Comparison of ENCODE assay signal across 8 cellular contexts in genomic region chr19:35642798-35643254, GRCh38. TPM values are rescaled to one million over a fixed set of nuclear protein-coding genes. Genes with fewer than 3 reads are reported as not detected.
DNase-seq lines count a peak whose midpoint lies in the region; ATAC-seq, FAIRE-seq and TF ChIP-seq lines count a peak whose summit lies in the region.

No MANE protein-coding gene starts in this region.

- peak overlapping the region; percentile 85 to 91 for H3K27ac ChIP-seq in ascending aorta
- peak overlapping the region; percentile 79 for H3K27ac ChIP-seq in HepG2 (ENCODE audit: extremely low read length, insufficient read depth, low read length)
- H3K27ac ChIP-seq in thymus (ENCODE audit: low read depth), result peak overlapping the region; percentile 94

- in situ Hi-C loops in HepG2 (cut with HindIII; ENCODE audit: extremely low pct_ligation_motif_present, low pct_unique_long_range_greater_than_20kb), result loop anchor here (5.0 kb wide), 1 partner anchor 96 kb away; the partner anchor contains the start of gene TMEM147

- FAIRE-seq in HepG2 (lab: Jason Lieb, UNC), result no peak

- peak overlapping the region; percentile 82 for H3K4me3 Mint-ChIP-seq in activated CD4-positive, alpha-beta T cell treated with anti-CD3 and anti-CD28 coated beads, Interleukin-2, amount 10 ng/mL, durations not matched to agents 24 days and 14 days

- 67% methylated on average over 11 of the region's 15 CpGs for WGBS in HepG2 (ENCODE audit: low lambda C conversion rate)
- WGBS in thymus, result 52% methylated on average over 15 of the region's 15 CpGs

- peaks cover 2 to 5% of the 10 kb centered on the region in 2 donors for H3K36me3 ChIP-seq in ascending aorta
- peaks cover 0 to 2% of the 10 kb centered on the region in 2 experiments; a peak in 1 of 5 replicates for H3K36me3 ChIP-seq in HepG2 (replicated peaks in 1 of 2; ENCODE audit: control insufficient read depth in 1 of 2, insufficient read depth in 2 of 2, low read length in 2 of 2)
- peaks cover 7% of the 10 kb centered on the region for H3K36me3 ChIP-seq in thymus (ENCODE audit: control insufficient read depth, insufficient read depth)

- no peak for TF ChIP-seq RAD21 in HepG2 (CRISPR knock-in tag; IDR thresholded peaks at IDR 0.05)

- no peaks in the 10 kb centered on the region for H3K79me2 ChIP-seq in HepG2 (ENCODE audit: insufficient read depth, low read length)

- H3K9me3 ChIP-seq in ascending aorta, result no peaks in the 10 kb centered on the region
- no peaks in the 10 kb centered on the region for H3K9me3 ChIP-seq in HepG2 (ENCODE audit: low read length)
- no peaks in the 10 kb centered on the region for H3K9me3 ChIP-seq in thymus (ENCODE audit: control insufficient read depth)

- H3K27me3 ChIP-seq in ascending aorta, result no peaks in the 10 kb centered on the region
- H3K27me3 ChIP-seq in HepG2 (ENCODE audit: control insufficient read depth in 1 of 2, insufficient read depth in 2 of 2, low read length in 2 of 2), result no peaks in the 10 kb centered on the region
- H3K27me3 ChIP-seq in thymus (ENCODE audit: control insufficient read depth, insufficient read depth), result no peaks in the 10 kb centered on the region

- TF ChIP-seq POLR2A in HepG2 (IDR thresholded peaks at IDR 0.05; ENCODE audit: insufficient read depth in 1 of 2, low read depth in 2 of 2, low read length in 2 of 2), result no peak

- peaks cover 4% of the 10 kb centered on the region for H3K36me3 Mint-ChIP-seq in activated CD4-positive, alpha-beta T cell treated with anti-CD3 and anti-CD28 coated beads, Interleukin-2, amount 10 ng/mL, durations not matched to agents 24 days and 14 days (ENCODE audit: low read depth)

- ATAC-seq in HepG2, result no peak
- ATAC-seq in GM21447 (IDR thresholded peaks at IDR 0.05; ENCODE audit: unreplicated experiment), result no peak

- peak overlapping the region; percentile 68 to 72 for H3K4me3 ChIP-seq in ascending aorta
- peak overlapping the region; percentile 66 to 81 (median 70); a peak in 5 of 6 replicates for H3K4me3 ChIP-seq in HepG2 (replicated peaks in 1 of 3; ENCODE audit: insufficient read depth in 1 of 3, low read depth in 2 of 3, low read length in 3 of 3)
- H3K4me3 ChIP-seq in thymus (ENCODE audit: low read length), result peak overlapping the region; percentile 82

- no TSS peak for BruUV-seq in HepG2 (replicated peaks; lab: Mats Ljungman, UMichigan)

- POLR2A ChIA-PET in HepG2 (lab: Yijun Ruan, JAX), result interaction anchor here (1.0 to 4.8 kb wide), 9 partner anchors 10 to 237 kb away, joined by 3 to 44 read pairs (median 4); partner anchors contain the start of genes PSENEN, RBM42 and U2AF1L4

- no peaks in the 10 kb centered on the region for H3K27me3 Mint-ChIP-seq in activated CD4-positive, alpha-beta T cell treated with anti-CD3 and anti-CD28 coated beads, Interleukin-2, amount 10 ng/mL, durations not matched to agents 24 days and 14 days

- CTCF ChIA-PET in HepG2 (lab: Yijun Ruan, JAX; ENCODE audit: low intra/inter-chr PET ratio, low total read pairs), result interaction anchor here (1.4 kb wide), 1 partner anchor 75 kb away, joined by 4 read pairs; the partner anchor contains the start of gene KMT2B

- H4K20me1 ChIP-seq in HepG2 (ENCODE audit: insufficient read depth, low read length), result no peaks in the 10 kb centered on the region

- no peak overlapping the region for H3K27ac Mint-ChIP-seq in activated CD4-positive, alpha-beta T cell treated with anti-CD3 and anti-CD28 coated beads, Interleukin-2, amount 10 ng/mL, durations not matched to agents 24 days and 14 days

- DNase-seq in activated CD4-positive, alpha-beta T cell treated with anti-CD3 and anti-CD28 coated beads, Interleukin-2, amount 10 ng/mL, durations not matched to agents 24 days and 14 days, result no peak
- no peak for DNase-seq in activated CD4-positive, alpha-beta T cell treated with anti-CD3 and anti-CD28 coated beads for 4 hours
- DNase-seq in ascending aorta (ENCODE audit: low spot score in 2 of 2) (no peak), HepG2 (ENCODE audit: low spot score) (no peak), NCI-H1092 (lab: John Stamatoyannopoulos, UW) (no peak), globus pallidus (ENCODE audit: low spot score) (no peak)

- intact Hi-C loops in activated CD4-positive, alpha-beta T cell treated with anti-CD3 and anti-CD28 coated beads, Interleukin-2, amount 10 ng/mL, durations not matched to agents 24 days and 14 days (cut with micrococcal nuclease), result no loop called here
- intact Hi-C loops in ascending aorta (cut with DNase I) (loop anchor here (1.0 to 10.0 kb wide), 8 partner anchors 15 to 968 kb away; partner anchors contain the start of genes ALKBH6, HSPB6, IGFLR1 and PROSER3), HepG2 (cut with micrococcal nuclease; ENCODE audit: unreplicated experiment) (loop anchor here (10.0 kb wide), 1 partner anchor 88 kb away; no protein-coding TSS in a partner anchor)

- no peak overlapping the region for H2AFZ ChIP-seq in HepG2 (ENCODE audit: low read length)

- H3K4me1 ChIP-seq in ascending aorta, result peaks cover 0 to 18% of the 10 kb centered on the region in 2 donors
- peaks cover 53% of the 10 kb centered on the region for H3K4me1 ChIP-seq in HepG2 (ENCODE audit: insufficient read depth, low read length)
- peaks cover 24% of the 10 kb centered on the region for H3K4me1 ChIP-seq in thymus (ENCODE audit: control insufficient read depth, insufficient read depth, low read length)

- peaks cover 38% of the 10 kb centered on the region for H3K4me1 Mint-ChIP-seq in activated CD4-positive, alpha-beta T cell treated with anti-CD3 and anti-CD28 coated beads, Interleukin-2, amount 10 ng/mL, durations not matched to agents 24 days and 14 days

- TF ChIP-seq EP300 in HepG2 (IDR thresholded peaks at IDR 0.05; ENCODE audit: low read depth in 2 of 2, low read length in 2 of 2), result no peak
- no peak for TF ChIP-seq EP300 in HepG2 (CRISPR knock-in tag; IDR thresholded peaks at IDR 0.05; ENCODE audit: borderline replicate concordance)

- H3K9ac ChIP-seq in HepG2 (ENCODE audit: insufficient read depth, low read depth, low read length), result peak overlapping the region; percentile 75

- no peaks in the 10 kb centered on the region for H3K9me3 Mint-ChIP-seq in activated CD4-positive, alpha-beta T cell treated with anti-CD3 and anti-CD28 coated beads, Interleukin-2, amount 10 ng/mL, durations not matched to agents 24 days and 14 days

- H3K4me2 ChIP-seq in HepG2 (ENCODE audit: low read depth, low read length), result peak overlapping the region; percentile 97

- TF ChIP-seq CTCF in ascending aorta (IDR thresholded peaks at IDR 0.05), result no peak
- no peak for TF ChIP-seq CTCF in HepG2 (CRISPR knock-in tag; IDR thresholded peaks at IDR 0.05)

RNA-seq across cellular contexts. Expression of gene ETV2, which starts 1.3 kb away (rescaled TPM):
- total RNA-seq in activated CD4-positive, alpha-beta T cell treated with anti-CD3 and anti-CD28 coated beads, Interleukin-2, amount 10 ng/mL, durations not matched to agents 24 days and 14 days, result 0.93 and 1.1 TPM in 2 replicates
- 4.8 TPM for total RNA-seq in ascending aorta
- total RNA-seq in HepG2 (2016; rRNA removed; fragmentation: Illumina TruSeq; extraction: Trizol), result 0.20 and 0.46 TPM in 2 replicates
- 0.40 and 0.71 TPM in 2 replicates for total RNA-seq in HepG2 (2016; cell fraction: cytosol; rRNA removed; fragmentation: Illumina TruSeq; extraction: Trizol; ENCODE audit: low read depth)
- 0.52 and 0.63 TPM in 2 replicates for total RNA-seq in HepG2 (2016; cell fraction: insoluble cytoplasmic fraction; rRNA removed; fragmentation: Illumina TruSeq; extraction: Trizol)
- total RNA-seq in HepG2 (2016; cell fraction: membrane; rRNA removed; fragmentation: Illumina TruSeq; extraction: Trizol), result 0.43 and 1.0 TPM in 2 replicates
- 0.60 TPM in 1 of 2 replicates, not detected in the other for total RNA-seq in HepG2 (2016; cell fraction: nucleus; rRNA removed; fragmentation: Illumina TruSeq; extraction: Trizol)
- polyA plus RNA-seq in HepG2 (2011; rRNA removed), result 0.07 and 0.18 TPM in 2 replicates
- 0.19 and 0.35 TPM in 2 replicates for polyA plus RNA-seq in HepG2 (2011; cell fraction: cytosol; rRNA removed)
- polyA plus RNA-seq in HepG2 (2011; cell fraction: nucleus; rRNA removed), result not detected in 2 replicates
- polyA plus RNA-seq in HepG2 (2012), result 0.21 TPM in 1 of 2 replicates, not detected in the other
- 2.2 and 2.4 TPM in 2 replicates for polyA plus RNA-seq in HepG2 (2016; cell fraction: cytosol; fragmentation: Illumina TruSeq; extraction: Trizol; ENCODE audit: low read depth)
- 0.93 and 1.0 TPM in 2 replicates for polyA plus RNA-seq in HepG2 (2016; cell fraction: insoluble cytoplasmic fraction; fragmentation: Illumina TruSeq; extraction: Trizol; ENCODE audit: low read depth)
- polyA plus RNA-seq in HepG2 (2016; cell fraction: membrane; fragmentation: Illumina TruSeq; extraction: Trizol; ENCODE audit: low read depth), result 1.2 and 1.8 TPM in 2 replicates
- polyA plus RNA-seq in HepG2 (2016; cell fraction: nucleus; fragmentation: Illumina TruSeq; extraction: Trizol; ENCODE audit: insufficient read depth, low read depth), result 1.2 TPM in 1 of 2 replicates, not detected in the other
- 0.18 TPM in 1 of 2 replicates, not detected in the other for polyA minus RNA-seq in HepG2 (2011; rRNA and poly(A)+ RNA removed; ENCODE audit: low replicate concordance)
- not detected in 2 replicates for polyA minus RNA-seq in HepG2 (2011; cell fraction: cytosol; rRNA and poly(A)+ RNA removed)
- not detected in 2 replicates for polyA minus RNA-seq in HepG2 (2011; cell fraction: nucleus; rRNA and poly(A)+ RNA removed)
- polyA plus RNA-seq in thymus, result 1.5 TPM

RNA-seq across cellular contexts. Expression of gene COX6B1, which starts 5.3 kb away (rescaled TPM):
- 451 and 472 TPM in 2 replicates for total RNA-seq in activated CD4-positive, alpha-beta T cell treated with anti-CD3 and anti-CD28 coated beads, Interleukin-2, amount 10 ng/mL, durations not matched to agents 24 days and 14 days
- 301 TPM for total RNA-seq in ascending aorta
- total RNA-seq in HepG2 (2016; rRNA removed; fragmentation: Illumina TruSeq; extraction: Trizol), result 487 and 598 TPM in 2 replicates
- total RNA-seq in HepG2 (2016; cell fraction: cytosol; rRNA removed; fragmentation: Illumina TruSeq; extraction: Trizol; ENCODE audit: low read depth), result 218 and 283 TPM in 2 replicates
- total RNA-seq in HepG2 (2016; cell fraction: insoluble cytoplasmic fraction; rRNA removed; fragmentation: Illumina TruSeq; extraction: Trizol), result 483 and 617 TPM in 2 replicates
- 247 and 299 TPM in 2 replicates for total RNA-seq in HepG2 (2016; cell fraction: membrane; rRNA removed; fragmentation: Illumina TruSeq; extraction: Trizol)
- 178 and 186 TPM in 2 replicates for total RNA-seq in HepG2 (2016; cell fraction: nucleus; rRNA removed; fragmentation: Illumina TruSeq; extraction: Trizol)
- polyA plus RNA-seq in HepG2 (2011; rRNA removed), result 469 and 481 TPM in 2 replicates
- polyA plus RNA-seq in HepG2 (2011; cell fraction: cytosol; rRNA removed), result 584 and 686 TPM in 2 replicates
- polyA plus RNA-seq in HepG2 (2011; cell fraction: nucleus; rRNA removed), result 208 and 220 TPM in 2 replicates
- polyA plus RNA-seq in HepG2 (2012), result 383 and 386 TPM in 2 replicates
- polyA plus RNA-seq in HepG2 (2016; cell fraction: cytosol; fragmentation: Illumina TruSeq; extraction: Trizol; ENCODE audit: low read depth), result 249 and 303 TPM in 2 replicates
- 687 and 740 TPM in 2 replicates for polyA plus RNA-seq in HepG2 (2016; cell fraction: insoluble cytoplasmic fraction; fragmentation: Illumina TruSeq; extraction: Trizol; ENCODE audit: low read depth)
- 255 and 294 TPM in 2 replicates for polyA plus RNA-seq in HepG2 (2016; cell fraction: membrane; fragmentation: Illumina TruSeq; extraction: Trizol; ENCODE audit: low read depth)
- 319 and 339 TPM in 2 replicates for polyA plus RNA-seq in HepG2 (2016; cell fraction: nucleus; fragmentation: Illumina TruSeq; extraction: Trizol; ENCODE audit: insufficient read depth, low read depth)
- 521 and 803 TPM in 2 replicates for polyA minus RNA-seq in HepG2 (2011; rRNA and poly(A)+ RNA removed; ENCODE audit: low replicate concordance)
- polyA minus RNA-seq in HepG2 (2011; cell fraction: cytosol; rRNA and poly(A)+ RNA removed), result 131 and 134 TPM in 2 replicates
- polyA minus RNA-seq in HepG2 (2011; cell fraction: nucleus; rRNA and poly(A)+ RNA removed), result 44.8 and 54.5 TPM in 2 replicates
- polyA plus RNA-seq in thymus, result 656 TPM

RNA-seq across cellular contexts. Expression of gene RBM42, which starts 14.0 kb away (rescaled TPM):
- total RNA-seq in activated CD4-positive, alpha-beta T cell treated with anti-CD3 and anti-CD28 coated beads, Interleukin-2, amount 10 ng/mL, durations not matched to agents 24 days and 14 days, result 114 and 115 TPM in 2 replicates
- 69.0 TPM for total RNA-seq in ascending aorta
- 49.7 and 55.3 TPM in 2 replicates for total RNA-seq in HepG2 (2016; rRNA removed; fragmentation: Illumina TruSeq; extraction: Trizol)
- total RNA-seq in HepG2 (2016; cell fraction: cytosol; rRNA removed; fragmentation: Illumina TruSeq; extraction: Trizol; ENCODE audit: low read depth), result 6.0 and 6.9 TPM in 2 replicates
- total RNA-seq in HepG2 (2016; cell fraction: insoluble cytoplasmic fraction; rRNA removed; fragmentation: Illumina TruSeq; extraction: Trizol), result 47.3 and 54.7 TPM in 2 replicates
- 14.0 and 14.6 TPM in 2 replicates for total RNA-seq in HepG2 (2016; cell fraction: membrane; rRNA removed; fragmentation: Illumina TruSeq; extraction: Trizol)
- 19.2 and 23.6 TPM in 2 replicates for total RNA-seq in HepG2 (2016; cell fraction: nucleus; rRNA removed; fragmentation: Illumina TruSeq; extraction: Trizol)
- 27.2 and 30.6 TPM in 2 replicates for polyA plus RNA-seq in HepG2 (2011; rRNA removed)
- 31.2 and 46.3 TPM in 2 replicates for polyA plus RNA-seq in HepG2 (2011; cell fraction: cytosol; rRNA removed)
- polyA plus RNA-seq in HepG2 (2011; cell fraction: nucleus; rRNA removed), result 22.3 and 22.9 TPM in 2 replicates
- polyA plus RNA-seq in HepG2 (2012), result 29.6 and 31.8 TPM in 2 replicates
- polyA plus RNA-seq in HepG2 (2016; cell fraction: cytosol; fragmentation: Illumina TruSeq; extraction: Trizol; ENCODE audit: low read depth), result 8.2 TPM in 2 replicates
- polyA plus RNA-seq in HepG2 (2016; cell fraction: insoluble cytoplasmic fraction; fragmentation: Illumina TruSeq; extraction: Trizol; ENCODE audit: low read depth), result 57.8 and 72.2 TPM in 2 replicates
- 10.1 and 13.3 TPM in 2 replicates for polyA plus RNA-seq in HepG2 (2016; cell fraction: membrane; fragmentation: Illumina TruSeq; extraction: Trizol; ENCODE audit: low read depth)
- 40.6 and 42.2 TPM in 2 replicates for polyA plus RNA-seq in HepG2 (2016; cell fraction: nucleus; fragmentation: Illumina TruSeq; extraction: Trizol; ENCODE audit: insufficient read depth, low read depth)
- 29.9 and 44.8 TPM in 2 replicates for polyA minus RNA-seq in HepG2 (2011; rRNA and poly(A)+ RNA removed; ENCODE audit: low replicate concordance)
- 18.9 and 20.0 TPM in 2 replicates for polyA minus RNA-seq in HepG2 (2011; cell fraction: cytosol; rRNA and poly(A)+ RNA removed)
- polyA minus RNA-seq in HepG2 (2011; cell fraction: nucleus; rRNA and poly(A)+ RNA removed), result 4.8 and 6.1 TPM in 2 replicates
- 57.1 TPM for polyA plus RNA-seq in thymus

RNA-seq across cellular contexts. Expression of gene UPK1A, which starts 23.5 kb away (rescaled TPM):
- 0.77 and 0.92 TPM in 2 replicates for total RNA-seq in activated CD4-positive, alpha-beta T cell treated with anti-CD3 and anti-CD28 coated beads, Interleukin-2, amount 10 ng/mL, durations not matched to agents 24 days and 14 days
- total RNA-seq in ascending aorta (not detected), HepG2 (2016; rRNA removed; fragmentation: Illumina TruSeq; extraction: Trizol) (not detected in 2 replicates)
- not detected in 2 replicates for total RNA-seq in HepG2 (2016; cell fraction: cytosol; rRNA removed; fragmentation: Illumina TruSeq; extraction: Trizol; ENCODE audit: low read depth)
- not detected in 2 replicates for total RNA-seq in HepG2 (2016; cell fraction: insoluble cytoplasmic fraction; rRNA removed; fragmentation: Illumina TruSeq; extraction: Trizol)
- not detected in 2 replicates for total RNA-seq in HepG2 (2016; cell fraction: membrane; rRNA removed; fragmentation: Illumina TruSeq; extraction: Trizol)
- total RNA-seq in HepG2 (2016; cell fraction: nucleus; rRNA removed; fragmentation: Illumina TruSeq; extraction: Trizol), result not detected in 2 replicates
- polyA plus RNA-seq in HepG2 (2011; rRNA removed) (2.5 and 2.9 TPM in 2 replicates), thymus (0.94 TPM)
- 2.3 and 3.1 TPM in 2 replicates for polyA plus RNA-seq in HepG2 (2011; cell fraction: cytosol; rRNA removed)
- 1.7 and 1.8 TPM in 2 replicates for polyA plus RNA-seq in HepG2 (2011; cell fraction: nucleus; rRNA removed)
- polyA plus RNA-seq in HepG2 (2012), result 0.93 and 1.7 TPM in 2 replicates
- 0.17 TPM in 1 of 2 replicates, not detected in the other for polyA plus RNA-seq in HepG2 (2016; cell fraction: cytosol; fragmentation: Illumina TruSeq; extraction: Trizol; ENCODE audit: low read depth)
- 0.20 TPM in 1 of 2 replicates, not detected in the other for polyA plus RNA-seq in HepG2 (2016; cell fraction: insoluble cytoplasmic fraction; fragmentation: Illumina TruSeq; extraction: Trizol; ENCODE audit: low read depth)
- polyA plus RNA-seq in HepG2 (2016; cell fraction: membrane; fragmentation: Illumina TruSeq; extraction: Trizol; ENCODE audit: low read depth), result 0.14 TPM in 1 of 2 replicates, not detected in the other
- polyA plus RNA-seq in HepG2 (2016; cell fraction: nucleus; fragmentation: Illumina TruSeq; extraction: Trizol; ENCODE audit: insufficient read depth, low read depth), result not detected in 2 replicates
- 0.30 and 1.3 TPM in 2 replicates for polyA minus RNA-seq in HepG2 (2011; rRNA and poly(A)+ RNA removed; ENCODE audit: low replicate concordance)
- polyA minus RNA-seq in HepG2 (2011; cell fraction: cytosol; rRNA and poly(A)+ RNA removed), result 0.88 and 0.89 TPM in 2 replicates
- 0.39 TPM in 1 of 2 replicates, not detected in the other for polyA minus RNA-seq in HepG2 (2011; cell fraction: nucleus; rRNA and poly(A)+ RNA removed)

RNA-seq across cellular contexts. Expression of gene HAUS5, which starts 30.3 kb away (rescaled TPM):
- 45.8 TPM in 2 replicates for total RNA-seq in activated CD4-positive, alpha-beta T cell treated with anti-CD3 and anti-CD28 coated beads, Interleukin-2, amount 10 ng/mL, durations not matched to agents 24 days and 14 days
- total RNA-seq in ascending aorta (1.9 TPM), HepG2 (2016; rRNA removed; fragmentation: Illumina TruSeq; extraction: Trizol) (9.2 and 17.7 TPM in 2 replicates)
- total RNA-seq in HepG2 (2016; cell fraction: cytosol; rRNA removed; fragmentation: Illumina TruSeq; extraction: Trizol; ENCODE audit: low read depth), result 1.0 and 1.2 TPM in 2 replicates
- 8.0 and 19.2 TPM in 2 replicates for total RNA-seq in HepG2 (2016; cell fraction: insoluble cytoplasmic fraction; rRNA removed; fragmentation: Illumina TruSeq; extraction: Trizol)
- total RNA-seq in HepG2 (2016; cell fraction: membrane; rRNA removed; fragmentation: Illumina TruSeq; extraction: Trizol), result 2.8 and 3.4 TPM in 2 replicates
- total RNA-seq in HepG2 (2016; cell fraction: nucleus; rRNA removed; fragmentation: Illumina TruSeq; extraction: Trizol), result 21.5 and 24.6 TPM in 2 replicates
- polyA plus RNA-seq in HepG2 (2011; rRNA removed) (10.3 and 11.1 TPM in 2 replicates), thymus (22.8 TPM)
- polyA plus RNA-seq in HepG2 (2011; cell fraction: cytosol; rRNA removed), result 2.0 and 4.0 TPM in 2 replicates
- polyA plus RNA-seq in HepG2 (2011; cell fraction: nucleus; rRNA removed), result 106 and 171 TPM in 2 replicates
- polyA plus RNA-seq in HepG2 (2012), result 8.5 and 13.3 TPM in 2 replicates
- 1.4 and 1.5 TPM in 2 replicates for polyA plus RNA-seq in HepG2 (2016; cell fraction: cytosol; fragmentation: Illumina TruSeq; extraction: Trizol; ENCODE audit: low read depth)
- 10.5 and 11.3 TPM in 2 replicates for polyA plus RNA-seq in HepG2 (2016; cell fraction: insoluble cytoplasmic fraction; fragmentation: Illumina TruSeq; extraction: Trizol; ENCODE audit: low read depth)
- 3.2 and 3.7 TPM in 2 replicates for polyA plus RNA-seq in HepG2 (2016; cell fraction: membrane; fragmentation: Illumina TruSeq; extraction: Trizol; ENCODE audit: low read depth)
- polyA plus RNA-seq in HepG2 (2016; cell fraction: nucleus; fragmentation: Illumina TruSeq; extraction: Trizol; ENCODE audit: insufficient read depth, low read depth), result 82.3 and 83.1 TPM in 2 replicates
- 4.9 and 17.6 TPM in 2 replicates for polyA minus RNA-seq in HepG2 (2011; rRNA and poly(A)+ RNA removed; ENCODE audit: low replicate concordance)
- 2.4 and 3.0 TPM in 2 replicates for polyA minus RNA-seq in HepG2 (2011; cell fraction: cytosol; rRNA and poly(A)+ RNA removed)
- 11.8 and 13.6 TPM in 2 replicates for polyA minus RNA-seq in HepG2 (2011; cell fraction: nucleus; rRNA and poly(A)+ RNA removed)
